In the genomic region with DNA sequence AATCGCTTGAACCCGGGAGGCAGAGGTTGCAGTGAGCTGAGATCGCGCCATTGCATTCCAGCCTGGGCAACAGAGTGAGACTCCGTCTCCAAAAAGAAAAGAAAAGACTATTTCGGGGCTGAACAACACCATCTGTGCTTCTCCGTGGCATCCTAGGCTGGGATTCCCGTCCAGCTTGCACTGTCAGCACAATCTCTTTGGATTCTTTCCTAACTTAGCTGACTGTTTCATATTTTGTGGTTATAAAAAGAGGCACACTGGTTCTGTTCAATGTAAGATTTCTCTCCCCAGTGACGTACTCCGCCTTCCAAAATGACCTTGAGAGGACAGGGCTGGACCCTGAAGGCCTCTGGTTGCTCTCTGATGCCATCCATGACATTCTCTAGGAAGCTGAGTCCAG, we compare ENCODE assay signal across 15 cellular contexts. TPM values are rescaled to one million over a fixed set of nuclear protein-coding genes. Genes with fewer than 3 reads are reported as not detected.
DNase-seq lines count a peak whose midpoint lies in the region; TF ChIP-seq lines count a peak whose summit lies in the region.
"Had no signal": no experiment of that assay in that cellular context is flagged by ENCODE, and none has a peak within 500 bp of the region (broad histone marks: within the 10 kb centered on the region; RNA-seq: fewer than 3 reads in every experiment).

No MANE protein-coding gene starts in this region.

- TF ChIP-seq CTCF in AG10803 (conservative IDR thresholded peaks at IDR 0.05; ENCODE audit: low read length) (no peak), fibroblast of the aortic adventitia (IDR thresholded peaks at IDR 0.05; ENCODE audit: insufficient read depth, low read length) (no peak), osteoblast (IDR thresholded peaks at IDR 0.05; ENCODE audit: extremely low read depth, low read depth, low read length) (no peak)

- no peaks in the 10 kb centered on the region for H3K9me3 ChIP-seq in osteoblast (ENCODE audit: low read depth, low read length)

- H4K20me1 ChIP-seq in osteoblast (ENCODE audit: insufficient read depth, low read length): peaks cover 7% of the 10 kb centered on the region

- H2AFZ ChIP-seq in osteoblast (ENCODE audit: low read length): no peak overlapping the region

- peak; percentile 57 for DNase-seq in AG10803 (ENCODE audit: low read depth)
- peak; percentile 13 for DNase-seq in fibroblast of the aortic adventitia (ENCODE audit: low read depth)
- DNase-seq in osteoblast (ENCODE audit: insufficient read length, low spot score, missing footprints): peak; percentile 79
- no peak for DNase-seq in stimulated activated CD8-positive, alpha-beta memory T cell treated with anti-CD3 and anti-CD28 coated beads, Interleukin-4, amount 100 ng/mL, for 48 hours
- no peak for DNase-seq in COLO829 (ENCODE audit: low spot score)
- no peak for DNase-seq in hypothalamus (lab: John Stamatoyannopoulos, UW)
- no peak for DNase-seq in NCI-H226
- DNase-seq: CD8-positive, alpha-beta T cell; NCI-H1436; NCI-H2029 treated with DMSO at 0.1 percent for 48 hours; NCI-H524; SHP77 had no signal

- H3K4me2 ChIP-seq in osteoblast (ENCODE audit: insufficient read depth, low read length): no peak overlapping the region

- H3K4me3 ChIP-seq in AG10803 (ENCODE audit: low read length) (no peak overlapping the region), fibroblast of the aortic adventitia (ENCODE audit: low read depth, low read length) (no peak overlapping the region), osteoblast (ENCODE audit: insufficient read depth, low read length) (no peak overlapping the region)

- H3K27ac ChIP-seq in angular gyrus (ENCODE audit: low read depth, low read length) (peak overlapping the region; percentile 44), osteoblast (ENCODE audit: low read depth, low read length) (no peak overlapping the region)

- no peaks in the 10 kb centered on the region for H3K27me3 ChIP-seq in osteoblast (ENCODE audit: insufficient read depth, low read length)

- H3K79me2 ChIP-seq in osteoblast (ENCODE audit: insufficient read depth, low read length): peaks cover 12% of the 10 kb centered on the region

- H3K4me1 ChIP-seq in osteoblast (ENCODE audit: insufficient read depth, low read length): no peaks in the 10 kb centered on the region

- peaks cover 38% of the 10 kb centered on the region for H3K36me3 ChIP-seq in osteoblast (ENCODE audit: insufficient read depth, low read length)

RNA-seq across cellular contexts. Expression of a gene that starts 8.7 kb away (rescaled TPM):
- total RNA-seq in fibroblast of the aortic adventitia (ENCODE audit: low replicate concordance) (75.6 and 98.2 TPM in 2 replicates), osteoblast (64.4 and 66.0 TPM in 2 replicates)

RNA-seq across cellular contexts. Expression of a gene that starts 9.3 kb away (rescaled TPM):
- total RNA-seq in fibroblast of the aortic adventitia (ENCODE audit: low replicate concordance) (31.3 and 45.5 TPM in 2 replicates), osteoblast (78.7 and 81.8 TPM in 2 replicates)

RNA-seq across cellular contexts. Expression of a gene that starts 10.9 kb away (rescaled TPM):
- total RNA-seq in fibroblast of the aortic adventitia (ENCODE audit: low replicate concordance) (3.0 TPM in 2 replicates), osteoblast (3.3 and 4.1 TPM in 2 replicates)

RNA-seq across cellular contexts. Expression of a gene that starts 18.2 kb away (rescaled TPM):
- 90.5 and 123 TPM in 2 replicates for total RNA-seq in fibroblast of the aortic adventitia (ENCODE audit: low replicate concordance)
- total RNA-seq in osteoblast: 118 and 136 TPM in 2 replicates

RNA-seq across cellular contexts. Expression of a gene that starts 25.9 kb away (rescaled TPM):
- total RNA-seq in fibroblast of the aortic adventitia (ENCODE audit: low replicate concordance) (not detected in 2 replicates), osteoblast (not detected in 2 replicates)
- total RNA-seq: A673; CD8-positive, alpha-beta T cell; Daoy had no signal

Comparison
In these comparisons a context has a peak if more than half of its experiments do, and no peak if none do; other contexts are left out.
1. DNase-seq: peak in AG10803 (single experiment), fibroblast of the aortic adventitia (single experiment) and osteoblast (single experiment); none in stimulated activated CD8-positive, alpha-beta memory T cell treated with anti-CD3 and anti-CD28 coated beads, Interleukin-4, amount 100 ng/mL, for 48 hours (single experiment), COLO829 (single experiment), hypothalamus (0 of 51) and NCI-H226 (single experiment).